Comparison of ENCODE assay signal across 17 cellular contexts in the genomic region with DNA sequence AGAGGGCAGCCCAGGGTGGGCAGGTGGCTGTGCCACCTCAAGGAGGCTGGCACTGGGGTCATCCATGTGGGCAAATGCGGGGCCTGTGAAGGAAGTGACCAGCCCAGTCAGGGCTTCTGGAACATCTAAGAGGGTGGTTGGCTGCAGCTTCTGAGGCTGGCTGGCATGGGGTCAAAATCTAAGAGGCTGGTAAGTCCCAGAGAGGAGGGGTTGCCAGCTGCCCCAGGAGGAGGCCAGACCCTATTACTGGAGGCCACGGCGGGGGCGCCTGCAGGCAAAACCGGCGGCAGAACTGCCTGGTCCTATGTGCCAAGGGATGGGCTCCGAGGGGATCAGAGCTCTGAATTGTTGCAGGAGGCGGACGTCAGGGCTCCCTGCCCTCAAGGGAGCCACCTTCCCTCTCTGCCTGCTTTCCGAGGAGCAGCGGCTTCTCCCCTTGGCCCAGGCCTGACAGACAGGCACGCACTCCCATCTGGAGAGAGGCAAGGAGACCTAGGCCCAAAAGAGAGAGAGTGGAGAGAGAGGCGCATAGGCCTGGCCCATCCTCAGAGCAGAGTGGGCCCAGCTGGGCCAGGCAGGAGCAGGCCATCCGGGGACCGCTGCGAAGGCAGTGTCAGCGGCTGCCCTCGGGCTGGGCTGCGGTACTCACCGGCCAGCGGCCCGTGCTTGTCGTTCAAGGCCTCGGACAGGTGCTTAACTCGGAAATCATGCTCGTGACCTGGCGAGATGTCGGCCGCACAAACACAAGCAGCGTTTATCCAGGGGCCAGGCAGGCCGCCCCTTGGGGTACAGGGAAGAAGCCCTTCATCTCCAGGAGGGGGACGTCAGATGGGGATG. TPM values are rescaled to one million over a fixed set of nuclear protein-coding genes. Genes with fewer than 3 reads are reported as not detected.
DNase-seq lines count a peak whose midpoint lies in the region; ATAC-seq and TF ChIP-seq lines count a peak whose summit lies in the region.
"Had no signal": no experiment of that assay in that cellular context is flagged by ENCODE, and none has a peak within 500 bp of the region (broad histone marks: within the 10 kb centered on the region; RNA-seq: fewer than 3 reads in every experiment).

No MANE protein-coding gene starts in this region.

- H3K27ac ChIP-seq in heart left ventricle = no peak overlapping the region
- no peak overlapping the region for H3K27ac ChIP-seq in right atrium auricular region
- H3K27ac ChIP-seq in stomach = no peak overlapping the region
- H3K27ac ChIP-seq: GM23248, HL-60, Peyer's patch had no signal

- no peak for TF ChIP-seq CTCF in heart left ventricle (IDR thresholded peaks at IDR 0.05)
- no peak for TF ChIP-seq CTCF in right atrium auricular region (IDR thresholded peaks at IDR 0.05)
- no peak for TF ChIP-seq CTCF in stomach (IDR thresholded peaks at IDR 0.05)

- intact Hi-C loops in heart left ventricle (cut with DNase I) (loop anchor here in 1 of 10 donors (2.0 kb wide), 1 partner anchor 15 kb away; the partner anchor contains the start of gene GALR2), left ventricle myocardium superior (cut with micrococcal nuclease) (no loop called here), stomach (cut with DNase I; ENCODE audit: low total_unique reads) (no loop called here)

- H3K27me3 ChIP-seq in heart left ventricle (no peaks in the 10 kb centered on the region), right atrium auricular region (no peaks in the 10 kb centered on the region), stomach (no peaks in the 10 kb centered on the region)
- H3K27me3 ChIP-seq: Peyer's patch had no signal

- H3K4me1 ChIP-seq in heart left ventricle = peaks cover 0 to 7% (median 0%) of the 10 kb centered on the region in 12 donors
- H3K4me1 ChIP-seq in right atrium auricular region = peaks cover 0 to 8% of the 10 kb centered on the region in 2 donors
- H3K4me1 ChIP-seq in stomach = no peaks in the 10 kb centered on the region
- H3K4me1 ChIP-seq: Peyer's patch had no signal

- peak in 1 of 5 donors; percentile 55 for DNase-seq in heart left ventricle
- no peak for DNase-seq in right atrium auricular region (ENCODE audit: low spot score)
- DNase-seq in H4 (ENCODE audit: low spot score) = peak; percentile 4
- DNase-seq in left ventricle myocardium superior = no peak
- no peak for DNase-seq in SK-N-DZ (ENCODE audit: low spot score)
- DNase-seq in Kasumi-1 (lab: John Stamatoyannopoulos, UW) = no peak
- no peak for DNase-seq in stomach
- DNase-seq: CD4-positive, alpha-beta memory T cell; DND-41; GDM1; GM23248; NCI-H1436; NCI-H2029 treated with DMSO at 0.1 percent for 48 hours; NCI-H510A; Peyer's patch; SIG-M5 had no signal

- TF ChIP-seq POLR2A in heart left ventricle (IDR thresholded peaks at IDR 0.05) = no peak
- no peak for TF ChIP-seq POLR2A in stomach (IDR thresholded peaks at IDR 0.05)

- TF ChIP-seq EP300 in stomach (IDR thresholded peaks at IDR 0.05) = no peak

- peaks cover 0 to 100% (median 90%) of the 10 kb centered on the region in 9 donors for H3K36me3 ChIP-seq in heart left ventricle
- peaks cover 93% of the 10 kb centered on the region for H3K36me3 ChIP-seq in right atrium auricular region
- H3K36me3 ChIP-seq in stomach = peaks cover 85 to 100% (median 100%) of the 10 kb centered on the region in 4 donors

- H3K9me3 ChIP-seq in heart left ventricle (no peaks in the 10 kb centered on the region), right atrium auricular region (no peaks in the 10 kb centered on the region), stomach (no peaks in the 10 kb centered on the region)
- H3K9me3 ChIP-seq: Peyer's patch had no signal

- H3K4me3 ChIP-seq in heart left ventricle (no peak overlapping the region), right atrium auricular region (no peak overlapping the region), stomach (no peak overlapping the region)
- H3K4me3 ChIP-seq: GM23248, Peyer's patch had no signal

- peak in 3 of 4 donors; percentile 25 to 49 (median 29) for ATAC-seq in heart left ventricle
- ATAC-seq in left ventricle myocardium superior = peak; percentile 66

- 85 to 97% (median 87%) methylated on average over 25 to 32 of the region's 32 CpGs for WGBS in heart left ventricle, 4 donors
- 89 to 95% (median 91%) methylated on average over 30 to 32 of the region's 32 CpGs for WGBS in stomach, 5 donors

RNA-seq across cellular contexts. Expression of gene ZACN, which starts 10.9 kb away (rescaled TPM):
- total RNA-seq in heart left ventricle (under 1 TPM in 1 of 9 donors, not detected in 8; 0.13 TPM), right atrium auricular region (not detected), left ventricle myocardium superior (not detected), stomach (not detected)
- polyA plus RNA-seq in heart left ventricle (1 to 10 TPM in 1 of 2 donors, under 1 TPM in 1; 0.51 to 1.5 TPM), stomach (1 to 10 TPM in 2 of 3 donors, under 1 TPM in 1; 1.00 to 1.9 (median 1.4) TPM)
- not detected in 2 replicates for total RNA-seq in H4 (2014; rRNA removed; shearing (Covaris generic))
- polyA plus RNA-seq in SK-N-DZ (2014; cell fraction: cytosol; rRNA removed) = not detected in 2 replicates
- polyA plus RNA-seq in SK-N-DZ (2014; cell fraction: nucleus; rRNA removed) = 0.17 and 1.3 TPM in 2 replicates
- total RNA-seq: GM23248, Peyer's patch had no signal

RNA-seq across cellular contexts. Expression of gene EXOC7, which starts 13.7 kb away (rescaled TPM):
- total RNA-seq in heart left ventricle (100 to 1,000 TPM in 1 of 9 donors, 10 to 100 TPM in 8; 64.4 to 107 (median 80.5) TPM), right atrium auricular region (10 to 100 TPM; 56.0 to 65.3 TPM), left ventricle myocardium superior (82.2 TPM), stomach (100 to 1,000 TPM in 2 of 5 donors, 10 to 100 TPM in 3; 65.7 to 280 (median 80.3) TPM)
- polyA plus RNA-seq in heart left ventricle (10 to 100 TPM; 39.7 to 62.5 TPM), stomach (10 to 100 TPM; 31.8 to 47.2 (median 33.2) TPM)
- 51.4 and 51.5 TPM in 2 replicates for total RNA-seq in H4 (2014; rRNA removed; shearing (Covaris generic))
- 57.8 and 63.1 TPM in 2 replicates for polyA plus RNA-seq in SK-N-DZ (2014; cell fraction: cytosol; rRNA removed)
- polyA plus RNA-seq in SK-N-DZ (2014; cell fraction: nucleus; rRNA removed) = 161 and 177 TPM in 2 replicates

RNA-seq across cellular contexts. Expression of gene GALR2, which starts 15.3 kb away (rescaled TPM):
- not detected for total RNA-seq in heart left ventricle
- polyA plus RNA-seq in heart left ventricle = under 1 TPM in 1 of 2 donors, not detected in 1; 0.18 TPM
- total RNA-seq in right atrium auricular region = not detected
- 0.14 TPM in 1 of 2 replicates, not detected in the other for total RNA-seq in H4 (2014; rRNA removed; shearing (Covaris generic))
- not detected for total RNA-seq in left ventricle myocardium superior
- 0.71 TPM in 1 of 2 replicates, not detected in the other for polyA plus RNA-seq in SK-N-DZ (2014; cell fraction: cytosol; rRNA removed)
- polyA plus RNA-seq in SK-N-DZ (2014; cell fraction: nucleus; rRNA removed) = 0.14 TPM in 1 of 2 replicates, not detected in the other
- not detected for total RNA-seq in stomach
- polyA plus RNA-seq in stomach = under 1 TPM in 1 of 3 donors, not detected in 2; 0.48 TPM
- total RNA-seq: CD4-positive, alpha-beta memory T cell; GM23248 had no signal

RNA-seq across cellular contexts. Expression of gene SRP68, which starts 17.6 kb away (rescaled TPM):
- 10 to 100 TPM; 33.2 to 66.8 (median 59.4) TPM for total RNA-seq in heart left ventricle
- polyA plus RNA-seq in heart left ventricle = 10 to 100 TPM; 26.8 to 80.0 TPM
- total RNA-seq in right atrium auricular region = 10 to 100 TPM; 35.2 to 43.9 TPM
- 37.3 and 39.7 TPM in 2 replicates for total RNA-seq in H4 (2014; rRNA removed; shearing (Covaris generic))
- total RNA-seq in left ventricle myocardium superior = 66.1 TPM
- polyA plus RNA-seq in SK-N-DZ (2014; cell fraction: cytosol; rRNA removed) = 31.3 and 32.5 TPM in 2 replicates
- 29.9 and 44.1 TPM in 2 replicates for polyA plus RNA-seq in SK-N-DZ (2014; cell fraction: nucleus; rRNA removed)
- total RNA-seq in stomach = 10 to 100 TPM; 24.6 to 49.8 (median 47.8) TPM
- 10 to 100 TPM; 36.9 to 46.4 (median 39.3) TPM for polyA plus RNA-seq in stomach

RNA-seq across cellular contexts. Expression of gene FOXJ1, which starts 51.1 kb away (rescaled TPM):
- not detected for total RNA-seq in heart left ventricle
- not detected for polyA plus RNA-seq in heart left ventricle
- total RNA-seq in right atrium auricular region = not detected
- total RNA-seq in H4 (2014; rRNA removed; shearing (Covaris generic)) = not detected in 2 replicates
- total RNA-seq in left ventricle myocardium superior = not detected
- polyA plus RNA-seq in SK-N-DZ (2014; cell fraction: cytosol; rRNA removed) = 0.70 and 0.80 TPM in 2 replicates
- 0.21 and 1.1 TPM in 2 replicates for polyA plus RNA-seq in SK-N-DZ (2014; cell fraction: nucleus; rRNA removed)
- 1 to 10 TPM in 3 of 5 donors, not detected in 2; 1.3 to 6.7 (median 4.5) TPM for total RNA-seq in stomach
- under 1 TPM in 2 of 3 donors, not detected in 1; 0.12 to 0.25 TPM for polyA plus RNA-seq in stomach
- total RNA-seq: GM23248, Peyer's patch had no signal
- polyA plus RNA-seq: CD4-positive, alpha-beta memory T cell; GM23248 had no signal
